In genomic region chr1:155454096-155454495, GRCh38 we compare ENCODE assay signal across 18 cellular contexts.
"Had no signal": no experiment of that assay in that cellular context is flagged by ENCODE, and none has a peak within 500 bp of the region (broad histone marks: within the 10 kb centered on the region; RNA-seq: fewer than 3 reads in every experiment).

No MANE protein-coding gene starts in this region.

- H3K9me3 Mint-ChIP-seq: activated CD8-positive, alpha-beta T cell treated with anti-CD3 and anti-CD28 coated beads for 36 hours; memory B cell; T-helper 2 cell treated with Interferon-gamma antibody and Interleukin-4, amounts not matched to agents 5 μg/mL and 100 μg/mL, for 36 hours; type B pancreatic cell had no signal

- H3K4me3 Mint-ChIP-seq: activated CD8-positive, alpha-beta T cell treated with anti-CD3 and anti-CD28 coated beads for 36 hours; brain; memory B cell; nephron; T-helper 2 cell treated with Interferon-gamma antibody and Interleukin-4, amounts not matched to agents 5 μg/mL and 100 μg/mL, for 36 hours; type B pancreatic cell had no signal

- H3K27ac ChIP-seq: esophagus muscularis mucosa, gastrocnemius medialis, heart right ventricle, left ventricle myocardium inferior, sigmoid colon, VCaP had no signal

- DNase-seq: activated CD8-positive, alpha-beta T cell treated with anti-CD3 and anti-CD28 coated beads for 36 hours; activated naive CD4-positive, alpha-beta T cell treated with Interleukin-2 at 50 U/mL for 16 hours; amniotic stem cell; gastrocnemius medialis; heart right ventricle; left ventricle myocardium inferior; sigmoid colon; stimulated activated CD4-positive, alpha-beta T cell treated with anti-CD3 and anti-CD28 coated beads, Interleukin-12 subunit alpha, Interleukin-12 subunit beta, amount 100 ng/mL, for 4 hours; stimulated activated CD4-positive, alpha-beta T cell treated with anti-CD3 and anti-CD28 coated beads, Interleukin-2, amount 100 ng/mL, for 48 hours; stimulated activated naive CD4-positive, alpha-beta T cell treated with Interleukin-2 at 50 U/mL for 16 hours; SW 1271 had no signal

- H3K27ac Mint-ChIP-seq: activated CD8-positive, alpha-beta T cell treated with anti-CD3 and anti-CD28 coated beads for 36 hours; memory B cell; nephron; T-helper 2 cell treated with Interferon-gamma antibody and Interleukin-4, amounts not matched to agents 5 μg/mL and 100 μg/mL, for 36 hours had no signal

- H3K9me3 ChIP-seq: esophagus muscularis mucosa, gastrocnemius medialis, heart right ventricle, left ventricle myocardium inferior, sigmoid colon had no signal

- ATAC-seq: activated CD8-positive, alpha-beta T cell treated with anti-CD3 and anti-CD28 coated beads for 36 hours; gastrocnemius medialis; heart right ventricle had no signal

- H3K4me3 ChIP-seq: esophagus muscularis mucosa, gastrocnemius medialis, heart right ventricle, left ventricle myocardium inferior, sigmoid colon had no signal

- H3K27me3 ChIP-seq: esophagus muscularis mucosa, gastrocnemius medialis, heart right ventricle, sigmoid colon had no signal

- H3K27me3 Mint-ChIP-seq: activated CD8-positive, alpha-beta T cell treated with anti-CD3 and anti-CD28 coated beads for 36 hours; brain; memory B cell; type B pancreatic cell had no signal
